ENCODE assay signal across 8 cellular contexts in genomic region chr19:34364830-34365462, GRCh38. TPM values are rescaled to one million over a fixed set of nuclear protein-coding genes. Genes with fewer than 3 reads are reported as not detected.
A peak's percentile ranks its signal among the peaks of the same experiment; 100 is the strongest.
DNase-seq lines count a peak whose midpoint lies in the region; ATAC-seq, FAIRE-seq and TF ChIP-seq lines count a peak whose summit lies in the region.

TSS of gene GPI (plus strand) at chr19:34365196. CDS start at chr19:34365267, 71 bp downstream.

- H3K4me1 ChIP-seq in mammary epithelial cell (ENCODE audit: insufficient read depth, low read length) (peaks cover 21% of the 10 kb centered on the region), small intestine (ENCODE audit: control insufficient read depth in 2 of 2, insufficient read depth in 1 of 2, low read depth in 1 of 2, low read length in 1 of 2) (peaks cover 0 to 9% of the 10 kb centered on the region in 2 donors)

- TF ChIP-seq CTCF in WI38 (IDR thresholded peaks at IDR 0.05; ENCODE audit: low read depth, low read length) (no peak), mammary epithelial cell (conservative IDR thresholded peaks at IDR 0.05 in 1 of 2, IDR thresholded peaks at IDR 0.05 in 1 of 2; ENCODE audit: extremely low read depth in 1 of 2, insufficient read depth in 1 of 2, low read depth in 1 of 2, low read length in 2 of 2) (no peak)

- H3K4me3 Mint-ChIP-seq in immature natural killer cell = peak within 1 kb of the TSS; percentile 90 to 97 (median 92)

- 5% methylated on average over 14 of the region's 67 CpGs for WGBS in mammary epithelial cell (ENCODE audit: low coverage, missing lambda C conversion rate)
- 0 to 1% (median 1%) methylated on average over 32 to 67 of the region's 67 CpGs for WGBS in small intestine, 3 donors

- H3K9me3 ChIP-seq in mammary epithelial cell (replicated peaks; ENCODE audit: insufficient read depth, low read length) = no peaks in the 10 kb centered on the region
- no peaks in the 10 kb centered on the region for H3K9me3 ChIP-seq in small intestine (ENCODE audit: control insufficient read depth, low read depth)

- H3K27me3 ChIP-seq in mammary epithelial cell (ENCODE audit: insufficient read depth, low read length) (no peaks in the 10 kb centered on the region), small intestine (ENCODE audit: control insufficient read depth in 2 of 2, insufficient read depth in 2 of 2, low read length in 2 of 2) (no peaks in the 10 kb centered on the region)

- peak within 1 kb of the TSS; percentile 91 for H2AFZ ChIP-seq in mammary epithelial cell (ENCODE audit: low read depth, low read length)

- dilution Hi-C loops in mammary epithelial cell (cut with HindIII; ENCODE audit: low sequenced_read_pairs) = no loop called here

- H3K36me3 Mint-ChIP-seq in immature natural killer cell = peaks cover 0 to 11% (median 0%) of the 10 kb centered on the region in 3 donors

- peak within 1 kb of the TSS; percentile 82 to 92 (median 88) for H3K27ac Mint-ChIP-seq in immature natural killer cell

- no peaks in the 10 kb centered on the region for H4K20me1 ChIP-seq in mammary epithelial cell (ENCODE audit: insufficient read depth, low read length)

- ATAC-seq in GM18517 (IDR thresholded peaks at IDR 0.05; ENCODE audit: unreplicated experiment) (peak; percentile 75), HG02973 (IDR thresholded peaks at IDR 0.05; ENCODE audit: unreplicated experiment) (peak; percentile 62), HG03469 (IDR thresholded peaks at IDR 0.05; ENCODE audit: unreplicated experiment) (no peak)

- DNase-seq in NCI-H2171 treated with DMSO at 0.1 percent for 48 hours (lab: John Stamatoyannopoulos, UW) (peak; percentile 64), mammary epithelial cell (peak; percentile 53), immature natural killer cell (peak; percentile 50 to 61 (median 58)), small intestine (peak; percentile 73)

- H3K4me1 Mint-ChIP-seq in immature natural killer cell = peaks cover 31% of the 10 kb centered on the region in 2 donors

- H3K79me2 ChIP-seq in mammary epithelial cell (ENCODE audit: insufficient read depth, low read length) = peaks cover 49% of the 10 kb centered on the region

- no peaks in the 10 kb centered on the region for H3K9me3 Mint-ChIP-seq in immature natural killer cell

- CTCF ChIA-PET in mammary epithelial cell (lab: Charles Lee; ENCODE audit: low non-redundant PET) = no interaction called here

- H3K27me3 Mint-ChIP-seq in immature natural killer cell (ENCODE audit: low read depth in 3 of 3) = peaks cover 3 to 9% (median 4%) of the 10 kb centered on the region in 3 donors

- H3K9ac ChIP-seq in mammary epithelial cell (ENCODE audit: insufficient read depth, low read length) = peak within 1 kb of the TSS; percentile 67

- in situ Hi-C loops in mammary epithelial cell (cut with MboI; ENCODE audit: low sequenced_read_pairs in 2 of 2) = no loop called here

- no peak for FAIRE-seq in small intestine (lab: Jason Lieb, UNC)

- peak within 1 kb of the TSS; percentile 49 for H3K27ac ChIP-seq in mammary epithelial cell (ENCODE audit: insufficient read depth, low read depth, low read length)
- peak within 1 kb of the TSS; percentile 80 to 85 for H3K27ac ChIP-seq in small intestine (ENCODE audit: low read depth in 1 of 2, low read length in 1 of 2)

- H3K4me2 ChIP-seq in mammary epithelial cell (ENCODE audit: insufficient read depth, low read depth, low read length) = peak within 1 kb of the TSS; percentile 92

- intact Hi-C loops in mammary epithelial cell (cut with micrococcal nuclease) = loop anchor here (1.0 kb wide), 1 partner anchor 39 kb away; the partner anchor contains the start of gene PDCD2L

- BruUV-seq in mammary epithelial cell (replicated peaks; lab: Mats Ljungman, UMichigan) = no TSS peak

- H3K36me3 ChIP-seq in mammary epithelial cell (ENCODE audit: insufficient read depth, low read length) (peaks cover 15% of the 10 kb centered on the region), small intestine (ENCODE audit: control insufficient read depth in 2 of 2, insufficient read depth in 2 of 2, low read length in 2 of 2) (peaks cover 0 to 8% of the 10 kb centered on the region in 2 donors)

- H3K4me3 ChIP-seq in WI38 (ENCODE audit: low read depth, low read length) (peak within 1 kb of the TSS; percentile 88), mammary epithelial cell (replicated peaks in 1 of 3; ENCODE audit: insufficient read depth in 1 of 3, low read depth in 2 of 3, low read length in 3 of 3) (peak within 1 kb of the TSS; percentile 83 to 92 (median 89)), small intestine (ENCODE audit: low read depth in 1 of 2, low read length in 2 of 2) (peak within 1 kb of the TSS; percentile 89 to 96)

RNA-seq across cellular contexts. Expression of gene GPI, which starts in this region (rescaled TPM):
- total RNA-seq in mammary epithelial cell = 100 to 1,000 TPM; 131 to 411 TPM
- polyA plus RNA-seq in mammary epithelial cell = 344 TPM
- polyA minus RNA-seq in mammary epithelial cell = 965 TPM
- 100 to 1,000 TPM; 112 to 161 (median 143) TPM for polyA plus RNA-seq in immature natural killer cell
- polyA plus RNA-seq in small intestine = 100 to 1,000 TPM in 2 of 3 donors, 10 to 100 TPM in 1; 98.6 to 199 (median 129) TPM
